In genomic region chr16:27508476-27508875, GRCh38 we compare ENCODE assay signal across 24 cellular contexts.
"Had no signal": no experiment of that assay in that cellular context is flagged by ENCODE, and none has a peak within 500 bp of the region (broad histone marks: within the 10 kb centered on the region; RNA-seq: fewer than 3 reads in every experiment).

No MANE protein-coding gene starts in this region.

- H3K27me3 ChIP-seq: esophagus squamous epithelium, neutrophil, sigmoid colon, tibial nerve, upper lobe of right lung, uterus had no signal

- H3K9me3 Mint-ChIP-seq: dendritic cell treated with granulocyte-macrophage colony-stimulating factor and Interleukin-4, amounts not matched to agents 40 ng/mL and 50 ng/mL, for 4 days; naive thymus-derived CD8-positive, alpha-beta T cell; neural crest cell; stimulated activated naive B cell treated with anti-CD40 and anti-IgM and Interleukin-4, amounts not matched to agents 10 μg/mL and 1 μg/mL and 100 μg/mL, for 72 hours; stimulated activated naive CD8-positive, alpha-beta T cell treated with anti-CD3 and anti-CD28 coated beads, Interleukin-15, Interleukin-2, amounts not matched to agents 100 ng/mL and 50 ng/mL, for 24 hours had no signal

- H3K4me3 ChIP-seq: esophagus squamous epithelium, lower lobe of right lung, psoas muscle, sigmoid colon, thoracic aorta, tibial nerve, upper lobe of right lung, uterus had no signal

- H3K36me3 ChIP-seq: uterus had no signal

- H3K27ac Mint-ChIP-seq: dendritic cell treated with granulocyte-macrophage colony-stimulating factor and Interleukin-4, amounts not matched to agents 40 ng/mL and 50 ng/mL, for 4 days; stimulated activated naive B cell treated with anti-CD40 and anti-IgM and Interleukin-4, amounts not matched to agents 10 μg/mL and 1 μg/mL and 100 μg/mL, for 72 hours; stimulated activated naive CD8-positive, alpha-beta T cell treated with anti-CD3 and anti-CD28 coated beads, Interleukin-15, Interleukin-2, amounts not matched to agents 100 ng/mL and 50 ng/mL, for 24 hours had no signal

- H3K4me1 Mint-ChIP-seq: naive thymus-derived CD8-positive, alpha-beta T cell; stimulated activated naive B cell treated with anti-CD40 and anti-IgM and Interleukin-4, amounts not matched to agents 10 μg/mL and 1 μg/mL and 100 μg/mL, for 72 hours had no signal

- H3K27me3 Mint-ChIP-seq: dendritic cell treated with granulocyte-macrophage colony-stimulating factor and Interleukin-4, amounts not matched to agents 40 ng/mL and 50 ng/mL, for 4 days; naive thymus-derived CD8-positive, alpha-beta T cell; stimulated activated naive B cell treated with anti-CD40 and anti-IgM and Interleukin-4, amounts not matched to agents 10 μg/mL and 1 μg/mL and 100 μg/mL, for 72 hours; stimulated activated naive CD8-positive, alpha-beta T cell treated with anti-CD3 and anti-CD28 coated beads, Interleukin-15, Interleukin-2, amounts not matched to agents 100 ng/mL and 50 ng/mL, for 24 hours had no signal

- DNase-seq: central memory CD4-positive, alpha-beta T cell; effector CD8-positive, alpha-beta T cell; erythroblast; esophagus squamous epithelium; foreskin melanocyte; glutamatergic neuron; hypothalamus; left colon; left ventricle myocardium superior; lower lobe of right lung; naive thymus-derived CD8-positive, alpha-beta T cell; psoas muscle; right cardiac atrium; sigmoid colon; stimulated activated CD4-positive, alpha-beta T cell treated with anti-CD3 and anti-CD28 coated beads, Interleukin-2, amount 100 ng/mL, for 24 hours; stimulated activated naive B cell treated with anti-CD40 and anti-IgM and Interleukin-4, amounts not matched to agents 10 μg/mL and 1 μg/mL and 100 μg/mL, for 72 hours; upper lobe of right lung; uterus had no signal

- H3K4me1 ChIP-seq: lower lobe of right lung, sigmoid colon, tibial nerve, upper lobe of right lung, uterus had no signal

- H3K4me3 Mint-ChIP-seq: dendritic cell treated with granulocyte-macrophage colony-stimulating factor and Interleukin-4, amounts not matched to agents 40 ng/mL and 50 ng/mL, for 4 days; naive thymus-derived CD8-positive, alpha-beta T cell; neural crest cell; stimulated activated naive B cell treated with anti-CD40 and anti-IgM and Interleukin-4, amounts not matched to agents 10 μg/mL and 1 μg/mL and 100 μg/mL, for 72 hours; stimulated activated naive CD8-positive, alpha-beta T cell treated with anti-CD3 and anti-CD28 coated beads, Interleukin-15, Interleukin-2, amounts not matched to agents 100 ng/mL and 50 ng/mL, for 24 hours had no signal

- H3K27ac ChIP-seq: esophagus squamous epithelium, lower lobe of right lung, neutrophil, psoas muscle, sigmoid colon, thoracic aorta, tibial nerve, upper lobe of right lung, uterus had no signal

- ATAC-seq: left colon; left ventricle myocardium superior; lower lobe of right lung; naive thymus-derived CD8-positive, alpha-beta T cell; psoas muscle; right cardiac atrium; stimulated activated naive B cell treated with anti-CD40 and anti-IgM and Interleukin-4, amounts not matched to agents 10 μg/mL and 1 μg/mL and 100 μg/mL, for 72 hours; upper lobe of right lung had no signal

- H3K9me3 ChIP-seq: esophagus squamous epithelium, lower lobe of right lung, neutrophil, psoas muscle, sigmoid colon, thoracic aorta, tibial nerve, upper lobe of right lung, uterus had no signal
